In the genomic region with DNA sequence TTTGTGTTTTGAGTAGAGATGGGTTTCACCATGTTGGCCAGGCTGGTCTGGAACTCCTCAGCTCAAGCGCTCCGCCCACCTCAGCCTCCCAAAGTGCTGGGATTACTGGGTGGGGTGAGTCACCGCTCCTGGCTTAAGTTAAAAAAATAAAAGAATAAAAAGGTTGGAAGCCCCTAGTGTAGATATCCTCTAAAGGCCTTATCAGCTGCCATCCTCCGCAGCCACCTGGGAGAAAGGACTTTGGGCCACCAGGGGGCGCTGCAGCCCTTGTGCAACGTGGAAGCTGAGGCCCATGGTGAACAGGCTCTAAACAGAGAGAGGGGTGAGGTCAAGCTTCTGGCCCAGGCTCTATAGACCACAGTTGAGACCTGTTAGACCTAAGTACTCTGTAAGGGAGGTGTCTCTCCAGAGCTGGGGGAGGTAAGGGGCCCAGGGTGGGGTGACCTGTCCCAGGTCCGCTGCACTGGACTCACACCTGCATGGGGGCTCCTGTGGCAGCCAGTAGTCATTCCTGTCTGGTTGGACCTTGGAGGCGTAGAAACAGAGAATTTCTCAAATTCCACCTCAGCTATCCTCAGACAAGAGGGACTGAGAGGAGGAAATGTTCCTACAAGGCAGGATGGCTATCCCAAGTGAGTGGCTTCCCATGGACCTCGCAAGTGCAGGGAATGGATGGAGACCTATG, we compare ENCODE assay signal across 8 cellular contexts. TPM values are rescaled to one million over a fixed set of nuclear protein-coding genes. Genes with fewer than 3 reads are reported as not detected.
DNase-seq lines count a peak whose midpoint lies in the region; ATAC-seq and TF ChIP-seq lines count a peak whose summit lies in the region.

No MANE protein-coding gene starts in this region.

- no peak overlapping the region for H3K4me2 ChIP-seq in SU-DHL-6 (ENCODE audit: low read depth, low read length, poor library complexity, severe bottlenecking)

- CTCF ChIA-PET in GM10248 (lab: Yijun Ruan, JAX), result interaction anchor here (0.6 to 14.2 kb wide), 40 partner anchors 9 to 196 kb away, joined by 3 to 125 read pairs (median 6); a partner anchor contains a TSS

- no peak overlapping the region for H3K4me3 ChIP-seq in SU-DHL-6 (ENCODE audit: insufficient read depth, low read length, poor library complexity, severe bottlenecking)

- H3F3A ChIP-seq in SU-DHL-6 (ENCODE audit: insufficient read depth), result no peaks in the 10 kb centered on the region

- peak overlapping the region in 1 of 2 donors; percentile 45 for H3K27ac Mint-ChIP-seq in activated naive CD4-positive, alpha-beta T cell treated with anti-CD3 and anti-CD28 coated beads, Interleukin-2, amount 50 U/mL, for 72 hours

- DNase-seq in GM10248 (ENCODE audit: extremely low spot score), result peak; percentile 87
- peak; percentile 45 for DNase-seq in NCI-H1092 treated with DMSO at 0.1 percent for 48 hours (lab: John Stamatoyannopoulos, UW)
- peak; percentile 77 to 97 for DNase-seq in activated naive CD4-positive, alpha-beta T cell treated with anti-CD3 and anti-CD28 coated beads, Interleukin-2, amount 50 U/mL, for 72 hours (ENCODE audit: low spot score in 2 of 2)
- DNase-seq in Right ventricle myocardium superior, result peak; percentile 94
- peak; percentile 95 for DNase-seq in posterior vena cava (ENCODE audit: low spot score)
- peak; percentile 82 for DNase-seq in ureter (ENCODE audit: low spot score)

- intact Hi-C loops in Right ventricle myocardium superior (cut with DNase I), result no loop called here
- intact Hi-C loops in posterior vena cava (cut with DNase I), result no loop called here

- H3K27ac ChIP-seq in SU-DHL-6 (ENCODE audit: low read depth, low read length), result no peak overlapping the region

- POLR2A ChIA-PET in GM10248 (lab: Yijun Ruan, JAX), result interaction anchor here (0.6 kb wide), 1 partner anchor 9 kb away, joined by 4 read pairs; no protein-coding TSS in a partner anchor

- H3K9me2 ChIP-seq in SU-DHL-6 (replicated peaks; ENCODE audit: insufficient read depth, low read length), result no peaks in the 10 kb centered on the region

- H3K9ac ChIP-seq in SU-DHL-6 (ENCODE audit: low read length), result no peak overlapping the region

- H3K79me2 ChIP-seq in SU-DHL-6 (ENCODE audit: insufficient read depth, low read length), result no peaks in the 10 kb centered on the region

- no peaks in the 10 kb centered on the region for H3K9me3 ChIP-seq in SU-DHL-6 (ENCODE audit: insufficient read depth, low read length)

- no peaks in the 10 kb centered on the region for H3K9me3 Mint-ChIP-seq in activated naive CD4-positive, alpha-beta T cell treated with anti-CD3 and anti-CD28 coated beads, Interleukin-2, amount 50 U/mL, for 72 hours

- H4K20me1 ChIP-seq in SU-DHL-6 (ENCODE audit: low read depth, low read length), result no peaks in the 10 kb centered on the region

- H3K36me3 ChIP-seq in SU-DHL-6 (ENCODE audit: low read length), result no peaks in the 10 kb centered on the region

- H3K36me3 Mint-ChIP-seq in activated naive CD4-positive, alpha-beta T cell treated with anti-CD3 and anti-CD28 coated beads, Interleukin-2, amount 50 U/mL, for 72 hours, result no peaks in the 10 kb centered on the region

- no peaks in the 10 kb centered on the region for H3K27me3 ChIP-seq in SU-DHL-6 (ENCODE audit: low read length)

- ATAC-seq in activated naive CD4-positive, alpha-beta T cell treated with anti-CD3 and anti-CD28 coated beads, Interleukin-2, amount 50 U/mL, for 72 hours, result peak; percentile 70 to 80
- peak; percentile 93 for ATAC-seq in Right ventricle myocardium superior (ENCODE audit: poor library complexity)
- ATAC-seq in HG03457 (IDR thresholded peaks at IDR 0.05; ENCODE audit: unreplicated experiment), result no peak

- TF ChIP-seq CTCF in GM10248 (IDR thresholded peaks at IDR 0.05; ENCODE audit: control extremely low read depth, extremely low read depth, low read depth, missing control alignments) (peak; percentile 96), SU-DHL-6 (IDR thresholded peaks at IDR 0.05; ENCODE audit: insufficient read depth, low read length, poor library complexity, severe bottlenecking) (peak; percentile 97)

- H2AFZ ChIP-seq in SU-DHL-6 (ENCODE audit: low read depth, low read length, severe bottlenecking), result no peak overlapping the region

RNA-seq across cellular contexts. Expression of a gene that starts 14.0 kb away (rescaled TPM):
- 100 to 1,000 TPM; 109 to 195 TPM for total RNA-seq in activated naive CD4-positive, alpha-beta T cell treated with anti-CD3 and anti-CD28 coated beads, Interleukin-2, amount 50 U/mL, for 72 hours
- total RNA-seq in Right ventricle myocardium superior (5.6 TPM), posterior vena cava (10 to 100 TPM in 1 of 2 donors, 1 to 10 TPM in 1; 9.9 to 10.5 TPM), ureter (5.3 TPM)

RNA-seq across cellular contexts. Expression of a gene that starts 18.1 kb away (rescaled TPM):
- total RNA-seq in activated naive CD4-positive, alpha-beta T cell treated with anti-CD3 and anti-CD28 coated beads, Interleukin-2, amount 50 U/mL, for 72 hours, result 10 to 100 TPM in 1 of 2 donors, 1 to 10 TPM in 1; 2.8 to 11.7 TPM
- total RNA-seq in Right ventricle myocardium superior, result 1.6 TPM
- 1 to 10 TPM; 2.5 to 4.2 TPM for total RNA-seq in posterior vena cava
- 1.6 TPM for total RNA-seq in ureter

RNA-seq across cellular contexts. Expression of a gene that starts 45.8 kb away (rescaled TPM):
- 10 to 100 TPM; 33.8 to 51.2 TPM for total RNA-seq in activated naive CD4-positive, alpha-beta T cell treated with anti-CD3 and anti-CD28 coated beads, Interleukin-2, amount 50 U/mL, for 72 hours
- total RNA-seq in Right ventricle myocardium superior, result 14.3 TPM
- 10 to 100 TPM; 27.9 to 33.0 TPM for total RNA-seq in posterior vena cava
- 64.5 TPM for total RNA-seq in ureter

Comparison
In these comparisons a context has a peak if more than half of its experiments do, and no peak if none do; other contexts are left out.
1. DNase-seq: peak in every context shown above with its lines; median percentile 95 in posterior vena cava; 94 in Right ventricle myocardium superior; 87 in GM10248; 87 in activated naive CD4-positive, alpha-beta T cell treated with anti-CD3 and anti-CD28 coated beads, Interleukin-2, amount 50 U/mL, for 72 hours; 82 in ureter; 45 in NCI-H1092 treated with DMSO at 0.1 percent for 48 hours.
2. RNA of a gene that starts 14.0 kb away (total RNA-seq): 109 to 195 TPM in activated naive CD4-positive, alpha-beta T cell treated with anti-CD3 and anti-CD28 coated beads, Interleukin-2, amount 50 U/mL, for 72 hours; 9.9 to 10.5 TPM in posterior vena cava, 5.6 TPM in Right ventricle myocardium superior (single experiment) and 5.3 TPM in ureter (single experiment); every median in the first group is over 4 times any median in the second.